In the genomic region with DNA sequence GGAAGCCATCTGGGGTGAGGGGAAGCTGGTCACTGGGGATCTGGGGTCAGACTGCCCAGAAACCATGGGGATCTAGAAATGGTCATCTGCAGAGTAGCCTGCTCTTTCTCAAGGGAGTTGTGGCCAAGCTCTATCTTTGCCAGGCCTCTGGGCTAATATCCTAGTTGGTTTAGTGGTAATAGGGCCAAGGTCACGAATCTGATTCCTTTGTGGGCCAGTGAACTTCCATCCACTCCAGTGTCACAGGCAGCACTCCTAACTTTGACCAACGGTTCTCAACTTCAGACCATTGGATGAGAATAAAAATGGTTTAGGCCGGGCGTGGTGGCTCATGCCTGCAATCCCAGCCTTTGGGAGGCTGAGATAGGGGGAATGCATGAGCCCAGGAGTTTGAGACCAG, we compare ENCODE assay signal across 21 cellular contexts. TPM values are rescaled to one million over a fixed set of nuclear protein-coding genes. Genes with fewer than 3 reads are reported as not detected.
DNase-seq lines count a peak whose midpoint lies in the region; ATAC-seq and TF ChIP-seq lines count a peak whose summit lies in the region.
"Had no signal": no experiment of that assay in that cellular context is flagged by ENCODE, and none has a peak within 500 bp of the region (broad histone marks: within the 10 kb centered on the region; RNA-seq: fewer than 3 reads in every experiment).

No MANE protein-coding gene starts in this region.

- H3K9me3 Mint-ChIP-seq in CD4-positive, alpha-beta memory T cell = peaks cover 0 to 2% (median 0%) of the 10 kb centered on the region in 8 donors
- H3K9me3 Mint-ChIP-seq: brain, nephron progenitor cell, T-cell had no signal

- H3K4me1 ChIP-seq in CD4-positive, alpha-beta memory T cell (ENCODE audit: insufficient read depth, low read length) = peaks cover 66% of the 10 kb centered on the region
- peaks cover 33% of the 10 kb centered on the region for H3K4me1 ChIP-seq in Loucy (ENCODE audit: insufficient read depth, low read length, poor library complexity, severe bottlenecking)
- H3K4me1 ChIP-seq in liver (ENCODE audit: control insufficient read depth in 4 of 4, insufficient read depth in 4 of 4, low read length in 3 of 4) = peaks cover 22 to 48% (median 35%) of the 10 kb centered on the region in 4 donors
- peaks cover 16 to 52% (median 35%) of the 10 kb centered on the region in 6 donors for H3K4me1 ChIP-seq in spleen
- no peaks in the 10 kb centered on the region for H3K4me1 ChIP-seq in aorta (ENCODE audit: control insufficient read depth in 1 of 2, insufficient read depth in 2 of 2, low read length in 2 of 2)

- H3K27me3 ChIP-seq in CD4-positive, alpha-beta memory T cell (ENCODE audit: insufficient read depth, low read length) = no peaks in the 10 kb centered on the region
- H3K27me3 ChIP-seq in Loucy (ENCODE audit: insufficient read depth, low read length, poor library complexity, severe bottlenecking) (no peaks in the 10 kb centered on the region), liver (ENCODE audit: control insufficient read depth in 4 of 4, insufficient read depth in 4 of 4, low read length in 3 of 4) (no peaks in the 10 kb centered on the region), spleen (replicated peaks in 1 of 7) (no peaks in the 10 kb centered on the region), aorta (ENCODE audit: control insufficient read depth in 1 of 2, insufficient read depth in 2 of 2, low read length in 1 of 2) (no peaks in the 10 kb centered on the region)
- H3K27me3 ChIP-seq: heart left ventricle had no signal

- peaks cover 13% of the 10 kb centered on the region; the same call in 1 of the 2 replicates for H3F3A ChIP-seq in Loucy (ENCODE audit: low read depth)

- H3K9me3 ChIP-seq in CD4-positive, alpha-beta memory T cell (ENCODE audit: control insufficient read depth in 1 of 2, low read length in 2 of 2) = no peaks in the 10 kb centered on the region
- H3K9me3 ChIP-seq in Loucy (ENCODE audit: insufficient read depth, low read depth, low read length) (no peaks in the 10 kb centered on the region), liver (ENCODE audit: control insufficient read depth in 4 of 4, low read length in 3 of 4) (no peaks in the 10 kb centered on the region), spleen (no peaks in the 10 kb centered on the region), aorta (ENCODE audit: control insufficient read depth, low read length) (no peaks in the 10 kb centered on the region)
- H3K9me3 ChIP-seq: Caco-2, heart left ventricle had no signal

- H3K9ac ChIP-seq in Loucy (ENCODE audit: low read depth, low read length, poor library complexity, severe bottlenecking) (peak overlapping the region; percentile 62), liver (ENCODE audit: low read depth in 1 of 2, low read length in 2 of 2) (no peak overlapping the region)

- no peak for DNase-seq in CD4-positive, alpha-beta memory T cell
- DNase-seq in spleen (no peak), NCI-H2227 (lab: John Stamatoyannopoulos, UW; ENCODE audit: unreplicated experiment) (no peak), aorta (no peak), SIG-M5 (lab: John Stamatoyannopoulos, UW) (no peak)
- DNase-seq: activated CD4-positive, alpha-beta T cell treated with anti-CD3 and anti-CD28 coated beads for 1 hour; Caco-2; DMS79 treated with DMSO at 0.1 percent for 48 hours; erythroblast; heart left ventricle; left colon; NCI-H146; NCI-H524 treated with DMSO at 0.1 percent for 48 hours; nephron progenitor cell; posterior cingulate gyrus; trophoblast cell had no signal

- peak overlapping the region; percentile 81 for H3K4me2 ChIP-seq in Loucy (ENCODE audit: low read depth, low read length, poor library complexity, severe bottlenecking)

- no peaks in the 10 kb centered on the region for H3K36me3 ChIP-seq in CD4-positive, alpha-beta memory T cell (ENCODE audit: insufficient read depth, low read length)
- H3K36me3 ChIP-seq in Loucy (ENCODE audit: insufficient read depth, low read length) (no peaks in the 10 kb centered on the region), liver (ENCODE audit: control insufficient read depth in 4 of 4, insufficient read depth in 3 of 4, low read depth in 1 of 4, low read length in 3 of 4) (no peaks in the 10 kb centered on the region), spleen (no peaks in the 10 kb centered on the region), aorta (ENCODE audit: control insufficient read depth in 1 of 2, insufficient read depth in 2 of 2, low read length in 1 of 2) (no peaks in the 10 kb centered on the region)
- H3K36me3 ChIP-seq: heart left ventricle had no signal

- POLR2A ChIA-PET in CD4-positive, alpha-beta memory T cell (lab: Charles Lee; ENCODE audit: partially characterized antibody) = interaction anchor here (1.5 to 7.6 kb wide), 3 partner anchors 28 to 33 kb away, joined by 4 to 108 read pairs (median 7); a partner anchor contains a TSS

- intact Hi-C loops in CD4-positive, alpha-beta memory T cell (cut with micrococcal nuclease) = no loop called here
- intact Hi-C loops in spleen (cut with DNase I; ENCODE audit: low total_unique reads) = no loop called here
- intact Hi-C loops in aorta (cut with DNase I) = no loop called here

- H3K27me3 Mint-ChIP-seq in CD4-positive, alpha-beta memory T cell = no peaks in the 10 kb centered on the region
- H3K27me3 Mint-ChIP-seq: brain, T-cell had no signal

- peak overlapping the region in 4 of 7 donors; percentile 13 to 85 (median 64) for H3K27ac Mint-ChIP-seq in CD4-positive, alpha-beta memory T cell
- H3K27ac Mint-ChIP-seq: brain had no signal

- H3K4me1 Mint-ChIP-seq in CD4-positive, alpha-beta memory T cell = peaks cover 58 to 86% (median 72%) of the 10 kb centered on the region in 4 donors
- H3K4me1 Mint-ChIP-seq: brain had no signal

- peak overlapping the region in 1 of 8 donors; percentile 86 for H3K4me3 Mint-ChIP-seq in CD4-positive, alpha-beta memory T cell
- H3K4me3 Mint-ChIP-seq: brain, nephron progenitor cell had no signal

- no peaks in the 10 kb centered on the region for H3K79me2 ChIP-seq in Loucy (ENCODE audit: insufficient read depth, low read length)

- no peak for TF ChIP-seq CTCF in Loucy (conservative IDR thresholded peaks at IDR 0.05; ENCODE audit: low read length)
- TF ChIP-seq CTCF in liver (IDR thresholded peaks at IDR 0.05; ENCODE audit: low read depth, low read length, missing input control) = no peak
- TF ChIP-seq CTCF in spleen (IDR thresholded peaks at IDR 0.05 in 8 of 11, conservative IDR thresholded peaks at IDR 0.05 in 3 of 11) = no peak

- 46% methylated on average over 4 of the region's 4 CpGs for WGBS in liver
- WGBS in spleen, 5 donors = 68 to 92% (median 87%) methylated on average over 4 of the region's 4 CpGs
- 86 to 91% methylated on average over 4 of the region's 4 CpGs for WGBS in aorta, 2 donors

- TF ChIP-seq RAD21 in liver (IDR thresholded peaks at IDR 0.05) = peak; percentile 26 to 63

- no peaks in the 10 kb centered on the region for H3K36me3 Mint-ChIP-seq in CD4-positive, alpha-beta memory T cell
- H3K36me3 Mint-ChIP-seq: brain, T-cell had no signal

- H2AFZ ChIP-seq in Loucy (ENCODE audit: low read length) = peak overlapping the region; percentile 48; the same call in 1 of the 2 replicates

- CTCF ChIA-PET in CD4-positive, alpha-beta memory T cell (lab: Charles Lee; ENCODE audit: partially characterized antibody) = interaction anchor here (0.9 to 1.4 kb wide), 3 partner anchors 15 to 247 kb away, joined by 3 to 4 read pairs (median 3); no protein-coding TSS in a partner anchor

- ATAC-seq in aorta (ENCODE audit: low FRiP score) = no peak
- ATAC-seq: left colon, Panc1 had no signal

- H4K20me1 ChIP-seq in Loucy (ENCODE audit: insufficient read depth, low read length, poor library complexity, severe bottlenecking) = no peaks in the 10 kb centered on the region

- no peak overlapping the region for H3K27ac ChIP-seq in CD4-positive, alpha-beta memory T cell (ENCODE audit: low read depth, low read length)
- peak overlapping the region; percentile 90 to 93 for H3K27ac ChIP-seq in liver (ENCODE audit: low read depth in 1 of 2, low read length in 2 of 2)
- peak overlapping the region in 7 of 8 donors; percentile 11 to 91 (median 84) for H3K27ac ChIP-seq in spleen
- H3K27ac ChIP-seq in aorta (ENCODE audit: low read depth in 1 of 2, low read length in 2 of 2) = no peak overlapping the region

- H3K4me3 ChIP-seq in CD4-positive, alpha-beta memory T cell (ENCODE audit: low read length in 2 of 2) = no peak overlapping the region
- peak overlapping the region; percentile 30 for H3K4me3 ChIP-seq in Loucy (ENCODE audit: low read length, poor library complexity, severe bottlenecking)
- H3K4me3 ChIP-seq in liver (ENCODE audit: low read depth in 1 of 3, low read length in 3 of 3) = no peak overlapping the region
- H3K4me3 ChIP-seq in spleen = peak overlapping the region in 1 of 8 donors; percentile 42
- H3K4me3 ChIP-seq in aorta (ENCODE audit: low read length in 2 of 2) = no peak overlapping the region
- H3K4me3 ChIP-seq: heart left ventricle had no signal

- no peak for TF ChIP-seq POLR2A in spleen (IDR thresholded peaks at IDR 0.05)

- no peaks in the 10 kb centered on the region for H3K9me2 ChIP-seq in Loucy (replicated peaks; ENCODE audit: low read depth, low read length)

TF ChIP-seq in liver, 16 proteins besides CTCF, POLR2A, EP300 and RAD21 (continues in another document):
- peak; percentile 91 for TF ChIP-seq SP1 (IDR thresholded peaks at IDR 0.05)
- no peak for TF ChIP-seq FOXA1 (IDR thresholded peaks at IDR 0.05)
- TF ChIP-seq, protein P1, sequence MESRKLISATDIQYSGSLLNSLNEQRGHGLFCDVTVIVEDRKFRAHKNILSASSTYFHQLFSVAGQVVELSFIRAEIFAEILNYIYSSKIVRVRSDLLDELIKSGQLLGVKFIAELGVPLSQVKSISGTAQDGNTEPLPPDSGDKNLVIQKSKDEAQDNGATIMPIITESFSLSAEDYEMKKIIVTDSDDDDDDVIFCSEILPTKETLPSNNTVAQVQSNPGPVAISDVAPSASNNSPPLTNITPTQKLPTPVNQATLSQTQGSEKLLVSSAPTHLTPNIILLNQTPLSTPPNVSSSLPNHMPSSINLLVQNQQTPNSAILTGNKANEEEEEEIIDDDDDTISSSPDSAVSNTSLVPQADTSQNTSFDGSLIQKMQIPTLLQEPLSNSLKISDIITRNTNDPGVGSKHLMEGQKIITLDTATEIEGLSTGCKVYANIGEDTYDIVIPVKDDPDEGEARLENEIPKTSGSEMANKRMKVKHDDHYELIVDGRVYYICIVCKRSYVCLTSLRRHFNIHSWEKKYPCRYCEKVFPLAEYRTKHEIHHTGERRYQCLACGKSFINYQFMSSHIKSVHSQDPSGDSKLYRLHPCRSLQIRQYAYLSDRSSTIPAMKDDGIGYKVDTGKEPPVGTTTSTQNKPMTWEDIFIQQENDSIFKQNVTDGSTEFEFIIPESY (IDR thresholded peaks at IDR 0.05) = no peak
- TF ChIP-seq GABPA (IDR thresholded peaks at IDR 0.05 in 1 of 2, conservative IDR thresholded peaks at IDR 0.05 in 1 of 2) = no peak

RNA-seq across cellular contexts. Expression of a gene that starts 28.1 kb away (rescaled TPM):
- total RNA-seq in CD4-positive, alpha-beta memory T cell = 10 to 100 TPM; 53.8 to 55.0 TPM
- 10 to 100 TPM; 37.9 to 43.0 TPM for polyA plus RNA-seq in CD4-positive, alpha-beta memory T cell
- total RNA-seq in liver (10 to 100 TPM; 29.5 to 40.7 TPM), spleen (10 to 100 TPM; 48.3 to 82.5 (median 72.4) TPM), aorta (10 to 100 TPM; 43.2 to 45.3 TPM)
- polyA plus RNA-seq in liver (10 to 100 TPM; 22.9 to 27.4 TPM), spleen (10 to 100 TPM; 34.9 to 56.0 (median 37.3) TPM), aorta (10 to 100 TPM; 33.5 to 39.1 TPM)

Comparison
In these comparisons a context has a peak if more than half of its experiments do, and no peak if none do; other contexts are left out.
1. H3K27ac ChIP-seq: peak in liver (2 of 2) and spleen (7 of 8); none in CD4-positive, alpha-beta memory T cell (single experiment) and aorta (0 of 2).